8 cellular contexts compared by ENCODE assay signal in the genomic region with DNA sequence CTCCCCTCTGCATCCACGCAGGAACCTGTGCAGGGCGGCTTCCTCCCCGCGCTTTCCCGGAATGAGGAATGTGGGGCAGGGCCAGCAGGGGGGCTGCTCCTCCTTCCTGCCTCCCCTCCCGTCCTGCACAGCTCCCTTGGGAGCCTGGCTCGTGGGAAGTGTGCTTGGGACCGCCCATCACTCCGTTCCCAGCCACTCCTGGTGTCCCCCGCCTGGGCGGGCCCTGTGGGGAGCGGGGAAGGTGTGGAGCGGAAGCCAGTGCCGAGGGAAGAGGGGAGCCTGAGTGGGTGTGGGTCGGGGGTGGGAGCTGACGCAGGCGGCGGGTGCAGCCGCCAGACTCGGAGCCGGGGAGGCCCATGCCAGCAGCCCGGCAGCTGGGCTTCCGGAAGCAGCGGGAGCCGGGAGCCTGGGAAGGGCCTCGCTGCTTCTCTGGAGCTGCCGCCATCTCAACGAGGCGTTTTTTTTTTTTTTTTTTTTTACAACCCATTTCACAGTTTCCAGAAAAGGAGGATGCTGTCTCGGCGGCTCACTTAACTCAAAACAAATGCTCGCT. TPM values are rescaled to one million over a fixed set of nuclear protein-coding genes. Genes with fewer than 3 reads are reported as not detected.
DNase-seq lines count a peak whose midpoint lies in the region; ATAC-seq and TF ChIP-seq lines count a peak whose summit lies in the region.

No MANE protein-coding gene starts in this region.

- H3K9me3 Mint-ChIP-seq in nephron progenitor cell, result no peaks in the 10 kb centered on the region
- no peaks in the 10 kb centered on the region for H3K9me3 Mint-ChIP-seq in activated CD4-positive, alpha-beta memory T cell treated with anti-CD3 and anti-CD28 coated beads for 36 hours

- H3K36me3 Mint-ChIP-seq in nephron progenitor cell (ENCODE audit: low read depth), result no peaks in the 10 kb centered on the region
- no peaks in the 10 kb centered on the region for H3K36me3 Mint-ChIP-seq in activated CD4-positive, alpha-beta memory T cell treated with anti-CD3 and anti-CD28 coated beads for 36 hours

- no peaks in the 10 kb centered on the region for H3K36me3 ChIP-seq in NT2/D1 (ENCODE audit: insufficient read depth, insufficient read length, low read length)

- peak overlapping the region; percentile 63 for H3K9ac ChIP-seq in NT2/D1 (ENCODE audit: insufficient read length, low read depth)

- CTCF ChIA-PET in activated CD4-positive, alpha-beta memory T cell treated with anti-CD3 and anti-CD28 coated beads for 36 hours (lab: Charles Lee), result no interaction called here

- H3K4me1 Mint-ChIP-seq in nephron progenitor cell, result peaks cover 47% of the 10 kb centered on the region
- H3K4me1 Mint-ChIP-seq in activated CD4-positive, alpha-beta memory T cell treated with anti-CD3 and anti-CD28 coated beads for 36 hours (ENCODE audit: low read depth), result no peaks in the 10 kb centered on the region

- no peak overlapping the region for H3K27ac Mint-ChIP-seq in nephron progenitor cell
- H3K27ac Mint-ChIP-seq in activated CD4-positive, alpha-beta memory T cell treated with anti-CD3 and anti-CD28 coated beads for 36 hours, result no peak overlapping the region

- POLR2A ChIA-PET in activated CD4-positive, alpha-beta memory T cell treated with anti-CD3 and anti-CD28 coated beads for 36 hours (lab: Charles Lee), result no interaction called here

- peak; percentile 93 for DNase-seq in H4 (ENCODE audit: low spot score)
- DNase-seq in NT2/D1 (ENCODE audit: low read depth, low spot score), result no peak
- DNase-seq in nephron progenitor cell, result peak; percentile 86
- no peak for DNase-seq in activated CD4-positive, alpha-beta memory T cell treated with anti-CD3 and anti-CD28 coated beads for 36 hours
- DNase-seq in HPDE6-E6E7 (ENCODE audit: extremely low spot score), result no peak
- DNase-seq in NOMO-1 treated with DMSO at 0.1 percent for 48 hours (lab: John Stamatoyannopoulos, UW; ENCODE audit: unreplicated experiment), result no peak

- intact Hi-C loops in activated CD4-positive, alpha-beta memory T cell treated with anti-CD3 and anti-CD28 coated beads for 36 hours (cut with micrococcal nuclease), result no loop called here

- no peaks in the 10 kb centered on the region for H3K27me3 Mint-ChIP-seq in nephron progenitor cell (ENCODE audit: low read depth, poor library complexity)
- H3K27me3 Mint-ChIP-seq in activated CD4-positive, alpha-beta memory T cell treated with anti-CD3 and anti-CD28 coated beads for 36 hours, result no peaks in the 10 kb centered on the region

- no peak overlapping the region for H3K4me3 Mint-ChIP-seq in nephron progenitor cell
- H3K4me3 Mint-ChIP-seq in activated CD4-positive, alpha-beta memory T cell treated with anti-CD3 and anti-CD28 coated beads for 36 hours, result no peak overlapping the region

- H3K27me3 ChIP-seq in NT2/D1 (ENCODE audit: insufficient read depth, insufficient read length), result peaks cover 13% of the 10 kb centered on the region

- peaks cover 39% of the 10 kb centered on the region for H3K4me1 ChIP-seq in NT2/D1 (ENCODE audit: insufficient read depth, insufficient read length)

- peak overlapping the region; percentile 16 for H3K4me3 ChIP-seq in NT2/D1 (ENCODE audit: insufficient read length, low read depth)

- TF ChIP-seq CTCF in nephron progenitor cell (IDR thresholded peaks at IDR 0.05), result no peak

- H3K9me3 ChIP-seq in NT2/D1 (ENCODE audit: insufficient read depth, low read length), result no peaks in the 10 kb centered on the region

- ATAC-seq in esophagus mucosa (peak; percentile 65), HG02981 (IDR thresholded peaks at IDR 0.05; ENCODE audit: unreplicated experiment) (no peak)

RNA-seq across cellular contexts. Expression of a gene that starts 24.2 kb away (rescaled TPM):
- 0.31 and 3.4 TPM in 2 replicates for total RNA-seq in H4 (2014; rRNA removed; shearing (Covaris generic))
- total RNA-seq in esophagus mucosa, result 4.2 TPM
- under 1 TPM in 1 of 2 experiments, not detected in 1; 0.10 TPM for total RNA-seq in activated CD4-positive, alpha-beta memory T cell treated with anti-CD3 and anti-CD28 coated beads for 36 hours

Comparison
In these comparisons a context has a peak if more than half of its experiments do, and no peak if none do; other contexts are left out.
1. DNase-seq: peak in H4 (single experiment) and nephron progenitor cell (single experiment); none in NT2/D1 (single experiment), activated CD4-positive, alpha-beta memory T cell treated with anti-CD3 and anti-CD28 coated beads for 36 hours (single experiment), HPDE6-E6E7 (single experiment) and NOMO-1 treated with DMSO at 0.1 percent for 48 hours (single experiment).